ENCODE assay signal across 1 cellular context in the genomic region with DNA sequence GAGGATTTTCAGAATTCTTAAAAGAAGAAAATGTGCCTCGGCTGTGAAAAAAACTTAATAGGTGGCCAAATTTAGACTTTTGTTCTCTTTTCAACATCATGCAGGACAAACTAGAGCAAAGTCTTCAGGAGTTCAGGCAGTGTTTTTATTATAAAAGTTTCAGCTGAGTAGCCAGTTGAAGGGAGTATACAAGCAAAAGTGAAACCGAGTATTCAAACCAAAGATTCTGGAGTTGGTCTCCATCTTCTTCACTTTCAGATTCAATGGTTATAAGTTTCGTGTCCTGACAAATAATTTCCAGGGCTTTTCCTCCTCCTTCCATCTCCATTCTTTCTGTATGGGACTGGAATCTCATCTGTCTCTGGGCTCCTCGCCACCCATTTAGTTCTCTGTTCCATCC.
TF ChIP-seq lines count a peak whose summit lies in the region.

No MANE protein-coding gene starts in this region.

TF ChIP-seq in GM12878, 131 proteins besides CTCF, POLR2A, EP300 and RAD21 (continued from another document):
- TF ChIP-seq, protein P1, sequence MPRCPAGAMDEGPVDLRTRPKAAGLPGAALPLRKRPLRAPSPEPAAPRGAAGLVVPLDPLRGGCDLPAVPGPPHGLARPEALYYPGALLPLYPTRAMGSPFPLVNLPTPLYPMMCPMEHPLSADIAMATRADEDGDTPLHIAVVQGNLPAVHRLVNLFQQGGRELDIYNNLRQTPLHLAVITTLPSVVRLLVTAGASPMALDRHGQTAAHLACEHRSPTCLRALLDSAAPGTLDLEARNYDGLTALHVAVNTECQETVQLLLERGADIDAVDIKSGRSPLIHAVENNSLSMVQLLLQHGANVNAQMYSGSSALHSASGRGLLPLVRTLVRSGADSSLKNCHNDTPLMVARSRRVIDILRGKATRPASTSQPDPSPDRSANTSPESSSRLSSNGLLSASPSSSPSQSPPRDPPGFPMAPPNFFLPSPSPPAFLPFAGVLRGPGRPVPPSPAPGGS (IDR thresholded peaks at IDR 0.05; ENCODE audit: borderline replicate concordance, insufficient read depth, low read depth, low read length, poor library complexity, severe bottlenecking), result no peak
- TF ChIP-seq EZH2 (IDR thresholded peaks at IDR 0.05; ENCODE audit: borderline replicate concordance, control insufficient read depth, low read depth, low read length) (no peak), RBBP5 (conservative IDR thresholded peaks at IDR 0.05) (no peak), RCOR1 (conservative IDR thresholded peaks at IDR 0.05; ENCODE audit: low read depth, low read length) (no peak), SPI1 (IDR thresholded peaks at IDR 0.05; ENCODE audit: borderline replicate concordance, insufficient read depth, low read depth, low read length) (no peak), GABPA (IDR thresholded peaks at IDR 0.05; ENCODE audit: low read depth) (no peak)
- TF ChIP-seq, protein P2, sequence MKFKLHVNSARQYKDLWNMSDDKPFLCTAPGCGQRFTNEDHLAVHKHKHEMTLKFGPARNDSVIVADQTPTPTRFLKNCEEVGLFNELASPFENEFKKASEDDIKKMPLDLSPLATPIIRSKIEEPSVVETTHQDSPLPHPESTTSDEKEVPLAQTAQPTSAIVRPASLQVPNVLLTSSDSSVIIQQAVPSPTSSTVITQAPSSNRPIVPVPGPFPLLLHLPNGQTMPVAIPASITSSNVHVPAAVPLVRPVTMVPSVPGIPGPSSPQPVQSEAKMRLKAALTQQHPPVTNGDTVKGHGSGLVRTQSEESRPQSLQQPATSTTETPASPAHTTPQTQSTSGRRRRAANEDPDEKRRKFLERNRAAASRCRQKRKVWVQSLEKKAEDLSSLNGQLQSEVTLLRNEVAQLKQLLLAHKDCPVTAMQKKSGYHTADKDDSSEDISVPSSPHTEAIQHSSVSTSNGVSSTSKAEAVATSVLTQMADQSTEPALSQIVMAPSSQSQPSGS (IDR thresholded peaks at IDR 0.05; ENCODE audit: low read length), result no peak
- TF ChIP-seq, protein P3, sequence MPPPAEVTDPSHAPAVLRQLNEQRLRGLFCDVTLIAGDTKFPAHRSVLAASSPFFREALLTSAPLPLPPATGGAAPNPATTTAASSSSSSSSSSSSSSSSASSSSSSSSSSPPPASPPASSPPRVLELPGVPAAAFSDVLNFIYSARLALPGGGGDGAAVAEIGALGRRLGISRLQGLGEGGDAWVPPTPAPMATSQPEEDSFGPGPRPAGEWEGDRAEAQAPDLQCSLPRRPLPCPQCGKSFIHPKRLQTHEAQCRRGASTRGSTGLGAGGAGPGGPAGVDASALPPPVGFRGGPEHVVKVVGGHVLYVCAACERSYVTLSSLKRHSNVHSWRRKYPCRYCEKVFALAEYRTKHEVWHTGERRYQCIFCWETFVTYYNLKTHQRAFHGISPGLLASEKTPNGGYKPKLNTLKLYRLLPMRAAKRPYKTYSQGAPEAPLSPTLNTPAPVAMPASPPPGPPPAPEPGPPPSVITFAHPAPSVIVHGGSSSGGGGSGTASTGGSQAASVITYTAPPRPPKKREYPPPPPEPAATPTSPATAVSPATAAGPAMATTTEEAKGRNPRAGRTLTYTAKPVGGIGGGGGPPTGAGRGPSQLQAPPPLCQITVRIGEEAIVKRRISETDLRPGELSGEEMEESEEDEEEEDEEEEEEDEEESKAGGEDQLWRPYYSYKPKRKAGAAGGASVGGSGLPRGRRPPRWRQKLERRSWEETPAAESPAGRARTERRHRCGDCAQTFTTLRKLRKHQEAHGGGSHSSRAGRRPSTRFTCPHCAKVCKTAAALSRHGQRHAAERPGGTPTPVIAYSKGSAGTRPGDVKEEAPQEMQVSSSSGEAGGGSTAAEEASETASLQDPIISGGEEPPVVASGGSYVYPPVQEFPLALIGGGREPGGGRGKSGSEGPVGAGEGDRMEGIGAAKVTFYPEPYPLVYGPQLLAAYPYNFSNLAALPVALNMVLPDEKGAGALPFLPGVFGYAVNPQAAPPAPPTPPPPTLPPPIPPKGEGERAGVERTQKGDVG (CRISPR knock-in tag; IDR thresholded peaks at IDR 0.05), result no peak
- TF ChIP-seq, protein P4, sequence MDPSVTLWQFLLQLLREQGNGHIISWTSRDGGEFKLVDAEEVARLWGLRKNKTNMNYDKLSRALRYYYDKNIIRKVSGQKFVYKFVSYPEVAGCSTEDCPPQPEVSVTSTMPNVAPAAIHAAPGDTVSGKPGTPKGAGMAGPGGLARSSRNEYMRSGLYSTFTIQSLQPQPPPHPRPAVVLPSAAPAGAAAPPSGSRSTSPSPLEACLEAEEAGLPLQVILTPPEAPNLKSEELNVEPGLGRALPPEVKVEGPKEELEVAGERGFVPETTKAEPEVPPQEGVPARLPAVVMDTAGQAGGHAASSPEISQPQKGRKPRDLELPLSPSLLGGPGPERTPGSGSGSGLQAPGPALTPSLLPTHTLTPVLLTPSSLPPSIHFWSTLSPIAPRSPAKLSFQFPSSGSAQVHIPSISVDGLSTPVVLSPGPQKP (IDR thresholded peaks at IDR 0.05; ENCODE audit: low read depth, low read length), result no peak
TF ChIP-seq in GM12878: peak in this region for 0.
